10 cellular contexts compared by ENCODE assay signal in genomic region chr9:70639853-70640814, GRCh38.
A peak's percentile ranks its signal among the peaks of the same experiment; 100 is the strongest.
DNase-seq lines count a peak whose midpoint lies in the region; ATAC-seq, FAIRE-seq and TF ChIP-seq lines count a peak whose summit lies in the region.
"Had no signal": no experiment of that assay in that cellular context is flagged by ENCODE, and none has a peak within 500 bp of the region (broad histone marks: within the 10 kb centered on the region; RNA-seq: fewer than 3 reads in every experiment).

No MANE protein-coding gene starts in this region.

- no peaks in the 10 kb centered on the region for H3K4me1 ChIP-seq in HepG2 (ENCODE audit: insufficient read depth, low read length)
- H3K4me1 ChIP-seq: SJSA1 had no signal

- H3K36me3 ChIP-seq in HepG2 (replicated peaks in 1 of 2; ENCODE audit: control insufficient read depth in 1 of 2, insufficient read depth in 2 of 2, low read length in 2 of 2) = no peaks in the 10 kb centered on the region
- H3K36me3 ChIP-seq: SJSA1 had no signal

- in situ Hi-C loops in HepG2 (cut with HindIII; ENCODE audit: extremely low pct_ligation_motif_present, low pct_unique_long_range_greater_than_20kb) = loop anchor here (5.0 kb wide), 2 partner anchors 362 to 607 kb away; no protein-coding TSS in a partner anchor

- no peak for TF ChIP-seq POLR2A in HepG2 (IDR thresholded peaks at IDR 0.05; ENCODE audit: insufficient read depth in 1 of 2, low read depth in 2 of 2, low read length in 2 of 2)

- no peak overlapping the region for H3K4me2 ChIP-seq in HepG2 (ENCODE audit: low read depth, low read length)

- no peak overlapping the region for H2AFZ ChIP-seq in HepG2 (ENCODE audit: low read length)

- BruUV-seq in HepG2 (replicated peaks; lab: Mats Ljungman, UMichigan) = no TSS peak

- H3K27me3 ChIP-seq in HepG2 (ENCODE audit: control insufficient read depth in 1 of 2, insufficient read depth in 2 of 2, low read length in 2 of 2) = no peaks in the 10 kb centered on the region

- FAIRE-seq in HepG2 (lab: Jason Lieb, UNC) = peak; percentile 53

- peak; percentile 47 for DNase-seq in D341Med (ENCODE audit: low spot score)
- DNase-seq in H4 (ENCODE audit: low spot score) = peak; percentile 49
- peak; percentile 6 for DNase-seq in NCI-H526 treated with DMSO at 0.1 percent for 48 hours (lab: John Stamatoyannopoulos, UW)
- peak; percentile 23 to 82 for DNase-seq in cerebellar nuclear complex (lab: John Stamatoyannopoulos, UW)
- DNase-seq in HepG2 (ENCODE audit: low spot score) = peak; percentile 6
- DNase-seq in SHP77 treated with DMSO at 0.1 percent for 48 hours (lab: John Stamatoyannopoulos, UW) = no peak
- no peak for DNase-seq in stimulated activated CD4-positive, alpha-beta T cell treated with anti-CD3 and anti-CD28 coated beads, Interleukin-4, amount 100 ng/mL, for 24 hours
- DNase-seq in GOT3 (lab: John Stamatoyannopoulos, UW) = no peak

- H3K4me3 ChIP-seq in HepG2 (replicated peaks in 1 of 3; ENCODE audit: insufficient read depth in 1 of 3, low read depth in 2 of 3, low read length in 3 of 3) = no peak overlapping the region
- H3K4me3 ChIP-seq: SJSA1 had no signal

- ATAC-seq in HepG2 = peak; percentile 61; the same call in 2 of the 3 replicates
- ATAC-seq: naive thymus-derived CD4-positive, alpha-beta T cell had no signal

- intact Hi-C loops in HepG2 (cut with micrococcal nuclease; ENCODE audit: unreplicated experiment) = loop anchor here (2.0 kb wide), 1 partner anchor 285 kb away; no protein-coding TSS in a partner anchor

- no peak overlapping the region for H3K9ac ChIP-seq in HepG2 (ENCODE audit: insufficient read depth, low read depth, low read length)

- POLR2A ChIA-PET in HepG2 (lab: Yijun Ruan, JAX) = no interaction called here

- 36% methylated on average over 15 of the region's 15 CpGs for WGBS in HepG2 (ENCODE audit: low lambda C conversion rate)

- H3K9me3 ChIP-seq in HepG2 (ENCODE audit: low read length) = no peaks in the 10 kb centered on the region
- H3K9me3 ChIP-seq: SJSA1 had no signal

- TF ChIP-seq RAD21 in HepG2 (CRISPR knock-in tag; IDR thresholded peaks at IDR 0.05) = peak; percentile 41; the same call in 1 of the 2 replicates

- CTCF ChIA-PET in HepG2 (lab: Yijun Ruan, JAX; ENCODE audit: low intra/inter-chr PET ratio, low total read pairs) = interaction anchor here (0.8 to 2.3 kb wide), 3 partner anchors 362 to 609 kb away, joined by 4 to 13 read pairs (median 7); no protein-coding TSS in a partner anchor

- no peak overlapping the region for H3K27ac ChIP-seq in HepG2 (ENCODE audit: extremely low read length, insufficient read depth, low read length)
- H3K27ac ChIP-seq: SJSA1 had no signal

- no peaks in the 10 kb centered on the region for H4K20me1 ChIP-seq in HepG2 (ENCODE audit: insufficient read depth, low read length)

- TF ChIP-seq CTCF in HepG2 (CRISPR knock-in tag; IDR thresholded peaks at IDR 0.05) = peak; percentile 68

- TF ChIP-seq EP300 in HepG2 (IDR thresholded peaks at IDR 0.05; ENCODE audit: low read depth in 2 of 2, low read length in 2 of 2) (no peak), HepG2 (CRISPR knock-in tag; IDR thresholded peaks at IDR 0.05; ENCODE audit: borderline replicate concordance) (no peak)

- H3K79me2 ChIP-seq in HepG2 (ENCODE audit: insufficient read depth, low read length) = no peaks in the 10 kb centered on the region

TF ChIP-seq in HepG2, 621 proteins besides CTCF, POLR2A, EP300 and RAD21:
- TF ChIP-seq MAFK (conservative IDR thresholded peaks at IDR 0.05 in 1 of 2, IDR thresholded peaks at IDR 0.05 in 1 of 2; ENCODE audit: low read length in 2 of 2) = no peak
- no peak for TF ChIP-seq NFE2L2 (IDR thresholded peaks at IDR 0.05; ENCODE audit: low read length)
- TF ChIP-seq NRL (CRISPR knock-in tag; IDR thresholded peaks at IDR 0.05; ENCODE audit: borderline replicate concordance) = no peak
- TF ChIP-seq NAIF1 (CRISPR knock-in tag; IDR thresholded peaks at IDR 0.05; ENCODE audit: borderline replicate concordance) = no peak
- peak; percentile 43; the same call in 1 of the 2 replicates for TF ChIP-seq SMC3 (IDR thresholded peaks at IDR 0.05; ENCODE audit: low read length)
- peak; percentile 82 for TF ChIP-seq STAG1 (CRISPR knock-in tag; IDR thresholded peaks at IDR 0.05)
- TF ChIP-seq ZNF597 (CRISPR knock-in tag; IDR thresholded peaks at IDR 0.05) = no peak
- no peak for TF ChIP-seq REST (IDR thresholded peaks at IDR 0.05; ENCODE audit: borderline replicate concordance in 1 of 2, low read depth in 1 of 2, low read length in 2 of 2)
- no peak for TF ChIP-seq SP1 (IDR thresholded peaks at IDR 0.05)
- no peak for TF ChIP-seq SP1 (CRISPR knock-in tag; IDR thresholded peaks at IDR 0.05)
- no peak for TF ChIP-seq RFXANK (CRISPR knock-in tag; IDR thresholded peaks at IDR 0.05)
- no peak for TF ChIP-seq HES4 (CRISPR knock-in tag; IDR thresholded peaks at IDR 0.05; ENCODE audit: borderline replicate concordance)

Comparison
In these comparisons a context has a peak if more than half of its experiments do, and no peak if none do; other contexts are left out.
1. DNase-seq: peak in D341Med (single experiment), H4 (single experiment), NCI-H526 treated with DMSO at 0.1 percent for 48 hours (single experiment), cerebellar nuclear complex (2 of 2) and HepG2 (single experiment); none in SHP77 treated with DMSO at 0.1 percent for 48 hours (single experiment), stimulated activated CD4-positive, alpha-beta T cell treated with anti-CD3 and anti-CD28 coated beads, Interleukin-4, amount 100 ng/mL, for 24 hours (single experiment) and GOT3 (single experiment).